Comparison of ENCODE assay signal across 8 cellular contexts in the genomic region with DNA sequence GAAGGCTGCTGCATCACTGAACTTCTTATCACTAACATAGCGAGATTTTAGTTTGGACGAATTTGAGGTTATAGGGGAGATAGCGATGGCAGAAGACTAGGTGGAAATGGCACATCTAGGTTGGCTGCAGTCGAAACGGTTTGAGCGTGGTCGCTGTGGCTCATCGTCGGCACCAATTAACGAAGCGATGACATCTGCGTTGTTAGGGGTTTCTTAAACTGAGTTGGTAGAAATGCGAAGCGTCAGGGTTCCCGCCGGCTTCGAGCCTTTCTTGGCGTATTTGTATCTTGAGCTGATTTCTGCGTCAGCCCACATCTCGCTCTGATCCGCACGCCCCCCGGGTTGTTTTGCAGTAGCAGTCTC. TPM values are rescaled to one million over a fixed set of nuclear protein-coding genes. Genes with fewer than 3 reads are reported as not detected.
DNase-seq lines count a peak whose midpoint lies in the region; ATAC-seq and TF ChIP-seq lines count a peak whose summit lies in the region.

No MANE protein-coding gene starts in this region.

- H3K36me3 Mint-ChIP-seq in activated T-cell treated with anti-CD3 and anti-CD28 coated beads, Interleukin-2, amount 50 U/mL, for 72 hours (ENCODE audit: insufficient read depth in 2 of 2) = peaks cover 4 to 7% of the 10 kb centered on the region in 2 donors
- H3K36me3 Mint-ChIP-seq in type B pancreatic cell = peaks cover 11% of the 10 kb centered on the region

- peak overlapping the region; percentile 100 for H3K27ac Mint-ChIP-seq in activated T-cell treated with anti-CD3 and anti-CD28 coated beads, Interleukin-2, amount 50 U/mL, for 72 hours
- H3K27ac Mint-ChIP-seq in type B pancreatic cell = peak overlapping the region; percentile 96

- ATAC-seq in HG02623 (IDR thresholded peaks at IDR 0.05; ENCODE audit: unreplicated experiment) = peak; percentile 12
- peak; percentile 21 to 33 for ATAC-seq in activated T-cell treated with anti-CD3 and anti-CD28 coated beads, Interleukin-2, amount 50 U/mL, for 72 hours (replicated peaks in 1 of 2)

- H3K4me1 Mint-ChIP-seq in activated T-cell treated with anti-CD3 and anti-CD28 coated beads, Interleukin-2, amount 50 U/mL, for 72 hours (ENCODE audit: low read depth) = peaks cover 78% of the 10 kb centered on the region
- peaks cover 22% of the 10 kb centered on the region for H3K4me1 Mint-ChIP-seq in type B pancreatic cell (ENCODE audit: unreplicated experiment)

- H3K4me2 ChIP-seq in parathyroid adenoma (ENCODE audit: low read length) = peak overlapping the region; percentile 95

- peaks cover 0 to 1% of the 10 kb centered on the region in 2 donors for H3K9me3 Mint-ChIP-seq in activated T-cell treated with anti-CD3 and anti-CD28 coated beads, Interleukin-2, amount 50 U/mL, for 72 hours
- peaks cover 5% of the 10 kb centered on the region for H3K9me3 Mint-ChIP-seq in type B pancreatic cell

- H3K4me1 ChIP-seq in parathyroid adenoma = peaks cover 12% of the 10 kb centered on the region

- peak overlapping the region; percentile 93 to 100 for H3K4me3 Mint-ChIP-seq in activated T-cell treated with anti-CD3 and anti-CD28 coated beads, Interleukin-2, amount 50 U/mL, for 72 hours
- peak overlapping the region; percentile 95 for H3K4me3 Mint-ChIP-seq in type B pancreatic cell

- peaks cover 33% of the 10 kb centered on the region for H3K79me2 ChIP-seq in parathyroid adenoma

- H2AFZ ChIP-seq in parathyroid adenoma = peak overlapping the region; percentile 95

- TF ChIP-seq CTCF in fibroblast of villous mesenchyme (IDR thresholded peaks at IDR 0.05; ENCODE audit: insufficient read depth, low read depth, low read length) (no peak), parathyroid adenoma (IDR thresholded peaks at IDR 0.05) (no peak), type B pancreatic cell (conservative IDR thresholded peaks at IDR 0.05) (no peak)

- H3K9me3 ChIP-seq in parathyroid adenoma (ENCODE audit: control insufficient read depth, low read length) = no peaks in the 10 kb centered on the region

- H3K4me3 ChIP-seq in fibroblast of villous mesenchyme (ENCODE audit: low read depth, low read length) = peak overlapping the region; percentile 94
- H3K4me3 ChIP-seq in parathyroid adenoma (ENCODE audit: low read depth, low read length) = peak overlapping the region; percentile 97

- peak overlapping the region; percentile 2 for H3K9ac ChIP-seq in parathyroid adenoma

- peak; percentile 57 for DNase-seq in NCI-H1092 (lab: John Stamatoyannopoulos, UW)
- DNase-seq in NCI-H1092 treated with DMSO at 0.1 percent for 48 hours (lab: John Stamatoyannopoulos, UW) = no peak
- peak; percentile 45 for DNase-seq in NCI-H345 (lab: John Stamatoyannopoulos, UW)
- DNase-seq in activated T-cell treated with anti-CD3 and anti-CD28 coated beads, Interleukin-2, amount 50 U/mL, for 72 hours = peak; percentile 54 to 59
- DNase-seq in fibroblast of villous mesenchyme (ENCODE audit: low read depth) = no peak
- DNase-seq in type B pancreatic cell (ENCODE audit: extremely low spot score, unreplicated experiment) = no peak

- no peaks in the 10 kb centered on the region for H3K27me3 ChIP-seq in parathyroid adenoma (ENCODE audit: control insufficient read depth, insufficient read depth, low read length)

- no peaks in the 10 kb centered on the region for H3K27me3 Mint-ChIP-seq in activated T-cell treated with anti-CD3 and anti-CD28 coated beads, Interleukin-2, amount 50 U/mL, for 72 hours (ENCODE audit: low read depth)
- no peaks in the 10 kb centered on the region for H3K27me3 Mint-ChIP-seq in type B pancreatic cell

- H3K36me3 ChIP-seq in parathyroid adenoma (ENCODE audit: control insufficient read depth, insufficient read depth, low read length) = no peaks in the 10 kb centered on the region

- peak overlapping the region; percentile 88 for H3K27ac ChIP-seq in parathyroid adenoma

RNA-seq across cellular contexts. Expression of a gene that starts 0.3 kb away (rescaled TPM):
- 1 to 10 TPM; 3.1 to 3.2 TPM for total RNA-seq in activated T-cell treated with anti-CD3 and anti-CD28 coated beads, Interleukin-2, amount 50 U/mL, for 72 hours
- total RNA-seq in fibroblast of villous mesenchyme (4.2 and 4.7 TPM in 2 replicates), type B pancreatic cell (ENCODE audit: low replicate concordance) (3.4 and 6.2 TPM in 2 replicates)

RNA-seq across cellular contexts. Expression of a gene that starts 0.8 kb away (rescaled TPM):
- 10 to 100 TPM; 42.9 to 48.1 TPM for total RNA-seq in activated T-cell treated with anti-CD3 and anti-CD28 coated beads, Interleukin-2, amount 50 U/mL, for 72 hours
- total RNA-seq in fibroblast of villous mesenchyme (47.4 and 65.2 TPM in 2 replicates), type B pancreatic cell (ENCODE audit: low replicate concordance) (42.9 and 44.6 TPM in 2 replicates)

Comparison
In these comparisons a context has a peak if more than half of its experiments do, and no peak if none do; other contexts are left out.
1. DNase-seq: peak in NCI-H1092 (single experiment), NCI-H345 (single experiment) and activated T-cell treated with anti-CD3 and anti-CD28 coated beads, Interleukin-2, amount 50 U/mL, for 72 hours (2 of 2); none in NCI-H1092 treated with DMSO at 0.1 percent for 48 hours (single experiment), fibroblast of villous mesenchyme (single experiment) and type B pancreatic cell (single experiment).